ENCODE assay signal across 14 cellular contexts in genomic region chr15:55110446-55110845, GRCh38.
"Had no signal": no experiment of that assay in that cellular context is flagged by ENCODE, and none has a peak within 500 bp of the region (broad histone marks: within the 10 kb centered on the region; RNA-seq: fewer than 3 reads in every experiment).

No MANE protein-coding gene starts in this region.

- H3K4me1 ChIP-seq: pancreas, testis, upper lobe of right lung had no signal

- H3K36me3 ChIP-seq: heart right ventricle, pancreas, upper lobe of right lung, WERI-Rb-1 had no signal

- H3K36me3 Mint-ChIP-seq: activated naive CD8-positive, alpha-beta T cell treated with anti-CD3 and anti-CD28 coated beads, Interleukin-2, amount 10 ng/mL, durations not matched to agents 7 days and 5 days; mesothelial cell of epicardium had no signal

- H3K27me3 ChIP-seq: heart right ventricle, pancreas, testis, upper lobe of right lung had no signal

- DNase-seq: activated CD4-positive, alpha-beta T cell treated with anti-CD3 and anti-CD28 coated beads for 4 hours; activated CD8-positive, alpha-beta memory T cell treated with anti-CD3 and anti-CD28 coated beads, Interleukin-2, amount 50 U/mL, for 4 hours; activated CD8-positive, alpha-beta T cell treated with anti-CD3 and anti-CD28 coated beads for 36 hours; activated gamma-delta T cell treated with Interleukin-2 at 50 U/mL for 16 hours; activated naive CD8-positive, alpha-beta T cell treated with anti-CD3 and anti-CD28 coated beads, Interleukin-2, amount 10 ng/mL, durations not matched to agents 7 days and 5 days; activated T-cell treated with anti-CD3 and anti-CD28 coated beads, Interleukin-2, amount 50 U/mL, for 72 hours; heart right ventricle; pancreas; stimulated activated CD4-positive, alpha-beta T cell treated with anti-CD3 and anti-CD28 coated beads, Interleukin-4, amount 100 ng/mL, for 1 hour; stimulated activated naive CD8-positive, alpha-beta T cell treated with anti-CD3 and anti-CD28 coated beads, Interleukin-15, amount 100 ng/mL, for 72 hours; testis; upper lobe of right lung; WERI-Rb-1 had no signal

- H3K27me3 Mint-ChIP-seq: activated CD8-positive, alpha-beta T cell treated with anti-CD3 and anti-CD28 coated beads for 36 hours; stimulated activated naive CD8-positive, alpha-beta T cell treated with anti-CD3 and anti-CD28 coated beads, Interleukin-15, amount 100 ng/mL, for 72 hours had no signal

- H3K27ac Mint-ChIP-seq: activated CD8-positive, alpha-beta T cell treated with anti-CD3 and anti-CD28 coated beads for 36 hours; activated naive CD8-positive, alpha-beta T cell treated with anti-CD3 and anti-CD28 coated beads, Interleukin-2, amount 10 ng/mL, durations not matched to agents 7 days and 5 days; activated T-cell treated with anti-CD3 and anti-CD28 coated beads, Interleukin-2, amount 50 U/mL, for 72 hours; mesothelial cell of epicardium; stimulated activated naive CD8-positive, alpha-beta T cell treated with anti-CD3 and anti-CD28 coated beads, Interleukin-15, amount 100 ng/mL, for 72 hours had no signal

- H3K4me3 Mint-ChIP-seq: activated CD8-positive, alpha-beta T cell treated with anti-CD3 and anti-CD28 coated beads for 36 hours; activated naive CD8-positive, alpha-beta T cell treated with anti-CD3 and anti-CD28 coated beads, Interleukin-2, amount 10 ng/mL, durations not matched to agents 7 days and 5 days; activated T-cell treated with anti-CD3 and anti-CD28 coated beads, Interleukin-2, amount 50 U/mL, for 72 hours; mesothelial cell of epicardium; stimulated activated naive CD8-positive, alpha-beta T cell treated with anti-CD3 and anti-CD28 coated beads, Interleukin-15, amount 100 ng/mL, for 72 hours had no signal

- H3K4me3 ChIP-seq: heart right ventricle, pancreas, testis, upper lobe of right lung had no signal

- H3K27ac ChIP-seq: heart right ventricle, pancreas, testis, upper lobe of right lung, WERI-Rb-1 had no signal

- H3K4me1 Mint-ChIP-seq: activated naive CD8-positive, alpha-beta T cell treated with anti-CD3 and anti-CD28 coated beads, Interleukin-2, amount 10 ng/mL, durations not matched to agents 7 days and 5 days; stimulated activated naive CD8-positive, alpha-beta T cell treated with anti-CD3 and anti-CD28 coated beads, Interleukin-15, amount 100 ng/mL, for 72 hours had no signal

- H3K9me3 ChIP-seq: pancreas, testis, upper lobe of right lung had no signal

- H3K9me3 Mint-ChIP-seq: activated naive CD8-positive, alpha-beta T cell treated with anti-CD3 and anti-CD28 coated beads, Interleukin-2, amount 10 ng/mL, durations not matched to agents 7 days and 5 days; activated T-cell treated with anti-CD3 and anti-CD28 coated beads, Interleukin-2, amount 50 U/mL, for 72 hours; stimulated activated naive CD8-positive, alpha-beta T cell treated with anti-CD3 and anti-CD28 coated beads, Interleukin-15, amount 100 ng/mL, for 72 hours had no signal

- ATAC-seq: activated CD8-positive, alpha-beta T cell treated with anti-CD3 and anti-CD28 coated beads for 36 hours; activated T-cell treated with anti-CD3 and anti-CD28 coated beads, Interleukin-2, amount 50 U/mL, for 72 hours; heart right ventricle; pancreas; stimulated activated naive CD8-positive, alpha-beta T cell treated with anti-CD3 and anti-CD28 coated beads, Interleukin-15, amount 100 ng/mL, for 72 hours; upper lobe of right lung had no signal
